8 cellular contexts compared by ENCODE assay signal in the genomic region with DNA sequence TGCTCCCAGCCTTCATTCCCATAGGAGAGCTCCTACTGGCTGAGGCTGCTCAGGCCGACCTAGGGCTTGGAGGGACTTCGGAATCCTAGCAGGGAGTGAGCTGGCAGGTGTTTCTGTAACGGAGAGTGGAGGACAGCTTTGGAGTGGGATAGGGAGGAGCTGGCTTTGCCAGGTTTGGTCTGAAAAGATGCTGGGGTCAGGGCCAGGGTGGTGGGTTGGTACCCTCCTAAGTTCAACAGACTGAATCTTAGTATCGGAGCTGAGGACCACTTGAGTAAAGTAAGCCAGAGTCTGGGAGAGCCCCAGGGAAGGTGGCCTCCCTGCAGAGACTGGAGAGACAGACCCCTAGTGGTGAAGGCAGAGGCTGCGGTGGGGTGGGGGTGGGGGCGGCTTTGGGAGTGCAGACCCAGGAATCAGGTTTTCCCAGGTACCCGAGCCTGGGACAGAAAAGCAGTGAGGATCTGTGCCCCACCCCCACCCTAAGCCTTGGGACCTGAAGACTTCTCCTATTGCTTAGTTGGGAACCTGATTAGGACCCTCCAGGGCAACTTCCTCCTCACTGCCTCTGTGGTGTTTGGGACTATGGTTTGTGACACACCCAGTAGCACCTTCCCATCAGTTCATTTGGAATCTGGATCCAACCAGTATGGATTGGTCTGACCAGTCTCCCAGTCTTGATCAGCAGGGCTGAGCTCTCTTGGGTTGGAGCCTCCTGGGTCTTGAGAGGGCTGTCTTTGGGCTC. TPM values are rescaled to one million over a fixed set of nuclear protein-coding genes. Genes with fewer than 3 reads are reported as not detected.
A peak's percentile ranks its signal among the peaks of the same experiment; 100 is the strongest.
DNase-seq lines count a peak whose midpoint lies in the region; ATAC-seq and TF ChIP-seq lines count a peak whose summit lies in the region.

No MANE protein-coding gene starts in this region.

- H3K27me3 Mint-ChIP-seq in activated T-helper 17 cell treated with anti-CD3 and anti-CD28 coated beads, Interleukin-2, amount 50 U/mL, for 72 hours = no peaks in the 10 kb centered on the region

- H3K36me3 ChIP-seq in skeletal muscle satellite cell (ENCODE audit: insufficient read depth, low read length) = no peaks in the 10 kb centered on the region

- H3K9ac ChIP-seq in skeletal muscle satellite cell (ENCODE audit: low read depth, low read length) = peak overlapping the region; percentile 19

- DNase-seq in NCI-H1436 (lab: John Stamatoyannopoulos, UW) (peak; percentile 18), NCI-H1436 treated with DMSO at 0.1 percent for 48 hours (lab: John Stamatoyannopoulos, UW) (no peak), hepatic stellate cell (ENCODE audit: low spot score) (peak; percentile 57)

- no peaks in the 10 kb centered on the region for H3K9me3 ChIP-seq in skeletal muscle satellite cell (replicated peaks; ENCODE audit: low read length)

- H3K27me3 ChIP-seq in skeletal muscle satellite cell (ENCODE audit: control insufficient read depth, insufficient read depth, low read length) = no peaks in the 10 kb centered on the region

- peak overlapping the region; percentile 88 for H3K4me3 Mint-ChIP-seq in activated T-helper 17 cell treated with anti-CD3 and anti-CD28 coated beads, Interleukin-2, amount 50 U/mL, for 72 hours

- peaks cover 35% of the 10 kb centered on the region for H3K4me1 Mint-ChIP-seq in activated T-helper 17 cell treated with anti-CD3 and anti-CD28 coated beads, Interleukin-2, amount 50 U/mL, for 72 hours

- H3K4me1 ChIP-seq in skeletal muscle satellite cell (ENCODE audit: control insufficient read depth, insufficient read depth, low read length) = peaks cover 39% of the 10 kb centered on the region

- H3K27ac Mint-ChIP-seq in activated T-helper 17 cell treated with anti-CD3 and anti-CD28 coated beads, Interleukin-2, amount 50 U/mL, for 72 hours = peak overlapping the region; percentile 44

- H3K9me3 Mint-ChIP-seq in activated T-helper 17 cell treated with anti-CD3 and anti-CD28 coated beads, Interleukin-2, amount 50 U/mL, for 72 hours = no peaks in the 10 kb centered on the region

- TF ChIP-seq RAD21 in Ishikawa (IDR thresholded peaks at IDR 0.05; ENCODE audit: low read depth) = peak; percentile 23; the same call in 1 of the 2 replicates

- peak overlapping the region; percentile 99 for H3K4me2 ChIP-seq in skeletal muscle satellite cell (ENCODE audit: low read length)

- ATAC-seq in activated T-helper 17 cell treated with anti-CD3 and anti-CD28 coated beads, Interleukin-2, amount 50 U/mL, for 72 hours (replicated peaks) = no peak
- ATAC-seq in HG03039 (IDR thresholded peaks at IDR 0.05; ENCODE audit: unreplicated experiment) = no peak
- no peak for ATAC-seq in HG03095 (IDR thresholded peaks at IDR 0.05; ENCODE audit: unreplicated experiment)

- peak overlapping the region; percentile 60 for H3K4me3 ChIP-seq in skeletal muscle satellite cell (ENCODE audit: low read length)

- no peaks in the 10 kb centered on the region for H3K36me3 Mint-ChIP-seq in activated T-helper 17 cell treated with anti-CD3 and anti-CD28 coated beads, Interleukin-2, amount 50 U/mL, for 72 hours (ENCODE audit: low read depth)

- TF ChIP-seq EP300 in Ishikawa (IDR thresholded peaks at IDR 0.05; ENCODE audit: borderline replicate concordance) = no peak

TF ChIP-seq in Ishikawa, 13 proteins besides CTCF, POLR2A, EP300 and RAD21:
- TF ChIP-seq CREB1 (IDR thresholded peaks at IDR 0.05; ENCODE audit: low read depth) (no peak), YY1 (IDR thresholded peaks at IDR 0.05; ENCODE audit: low read depth) (no peak), TCF12 (IDR thresholded peaks at IDR 0.05; ENCODE audit: low read depth) (no peak), FOXM1 (IDR thresholded peaks at IDR 0.05; ENCODE audit: borderline replicate concordance, low read depth) (no peak), TEAD4 (IDR thresholded peaks at IDR 0.05) (no peak), EGR1 (IDR thresholded peaks at IDR 0.05) (no peak), ZBTB7A (IDR thresholded peaks at IDR 0.05; ENCODE audit: low read depth) (no peak), TAF1 (IDR thresholded peaks at IDR 0.05; ENCODE audit: low read depth) (no peak), NFIC (IDR thresholded peaks at IDR 0.05) (no peak), CEBPB (IDR thresholded peaks at IDR 0.05) (no peak)
- TF ChIP-seq, protein P1, sequence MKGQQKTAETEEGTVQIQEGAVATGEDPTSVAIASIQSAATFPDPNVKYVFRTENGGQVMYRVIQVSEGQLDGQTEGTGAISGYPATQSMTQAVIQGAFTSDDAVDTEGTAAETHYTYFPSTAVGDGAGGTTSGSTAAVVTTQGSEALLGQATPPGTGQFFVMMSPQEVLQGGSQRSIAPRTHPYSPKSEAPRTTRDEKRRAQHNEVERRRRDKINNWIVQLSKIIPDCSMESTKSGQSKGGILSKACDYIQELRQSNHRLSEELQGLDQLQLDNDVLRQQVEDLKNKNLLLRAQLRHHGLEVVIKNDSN (IDR thresholded peaks at IDR 0.05) = no peak
- TF ChIP-seq, protein P2, sequence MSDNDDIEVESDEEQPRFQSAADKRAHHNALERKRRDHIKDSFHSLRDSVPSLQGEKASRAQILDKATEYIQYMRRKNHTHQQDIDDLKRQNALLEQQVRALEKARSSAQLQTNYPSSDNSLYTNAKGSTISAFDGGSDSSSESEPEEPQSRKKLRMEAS (IDR thresholded peaks at IDR 0.05) = no peak
- TF ChIP-seq, protein P3, sequence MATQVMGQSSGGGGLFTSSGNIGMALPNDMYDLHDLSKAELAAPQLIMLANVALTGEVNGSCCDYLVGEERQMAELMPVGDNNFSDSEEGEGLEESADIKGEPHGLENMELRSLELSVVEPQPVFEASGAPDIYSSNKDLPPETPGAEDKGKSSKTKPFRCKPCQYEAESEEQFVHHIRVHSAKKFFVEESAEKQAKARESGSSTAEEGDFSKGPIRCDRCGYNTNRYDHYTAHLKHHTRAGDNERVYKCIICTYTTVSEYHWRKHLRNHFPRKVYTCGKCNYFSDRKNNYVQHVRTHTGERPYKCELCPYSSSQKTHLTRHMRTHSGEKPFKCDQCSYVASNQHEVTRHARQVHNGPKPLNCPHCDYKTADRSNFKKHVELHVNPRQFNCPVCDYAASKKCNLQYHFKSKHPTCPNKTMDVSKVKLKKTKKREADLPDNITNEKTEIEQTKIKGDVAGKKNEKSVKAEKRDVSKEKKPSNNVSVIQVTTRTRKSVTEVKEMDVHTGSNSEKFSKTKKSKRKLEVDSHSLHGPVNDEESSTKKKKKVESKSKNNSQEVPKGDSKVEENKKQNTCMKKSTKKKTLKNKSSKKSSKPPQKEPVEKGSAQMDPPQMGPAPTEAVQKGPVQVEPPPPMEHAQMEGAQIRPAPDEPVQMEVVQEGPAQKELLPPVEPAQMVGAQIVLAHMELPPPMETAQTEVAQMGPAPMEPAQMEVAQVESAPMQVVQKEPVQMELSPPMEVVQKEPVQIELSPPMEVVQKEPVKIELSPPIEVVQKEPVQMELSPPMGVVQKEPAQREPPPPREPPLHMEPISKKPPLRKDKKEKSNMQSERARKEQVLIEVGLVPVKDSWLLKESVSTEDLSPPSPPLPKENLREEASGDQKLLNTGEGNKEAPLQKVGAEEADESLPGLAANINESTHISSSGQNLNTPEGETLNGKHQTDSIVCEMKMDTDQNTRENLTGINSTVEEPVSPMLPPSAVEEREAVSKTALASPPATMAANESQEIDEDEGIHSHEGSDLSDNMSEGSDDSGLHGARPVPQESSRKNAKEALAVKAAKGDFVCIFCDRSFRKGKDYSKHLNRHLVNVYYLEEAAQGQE (IDR thresholded peaks at IDR 0.05; ENCODE audit: low read depth) = no peak

RNA-seq across cellular contexts. Expression of a gene that starts 3.0 kb away (rescaled TPM):
- 1 to 10 TPM; 7.5 to 8.7 TPM for total RNA-seq in activated T-helper 17 cell treated with anti-CD3 and anti-CD28 coated beads, Interleukin-2, amount 50 U/mL, for 72 hours
- total RNA-seq in skeletal muscle satellite cell (2012; rRNA removed) = 1.7 and 1.8 TPM in 2 replicates

RNA-seq across cellular contexts. Expression of a gene that starts 23.8 kb away (rescaled TPM):
- 1 to 10 TPM; 8.2 to 8.5 TPM for total RNA-seq in activated T-helper 17 cell treated with anti-CD3 and anti-CD28 coated beads, Interleukin-2, amount 50 U/mL, for 72 hours
- total RNA-seq in skeletal muscle satellite cell (2012; rRNA removed) = 7.9 TPM in 2 replicates

RNA-seq across cellular contexts. Expression of a gene that starts 52.4 kb away (rescaled TPM):
- 10 to 100 TPM; 17.9 to 22.0 TPM for total RNA-seq in activated T-helper 17 cell treated with anti-CD3 and anti-CD28 coated beads, Interleukin-2, amount 50 U/mL, for 72 hours
- total RNA-seq in skeletal muscle satellite cell (2012; rRNA removed) = 1.8 and 2.4 TPM in 2 replicates
